ENCODE assay signal across 1 cellular context in genomic region chr17:73187203-73187769, GRCh38.
TF ChIP-seq lines count a peak whose summit lies in the region.

No MANE protein-coding gene starts in this region.

TF ChIP-seq in HepG2, 621 proteins besides CTCF, POLR2A, EP300 and RAD21 (continued from another document and continues in another):
- TF ChIP-seq ZBTB34 (CRISPR knock-in tag; IDR thresholded peaks at IDR 0.05) (peak; percentile 98), ZNF552 (CRISPR knock-in tag; IDR thresholded peaks at IDR 0.05; ENCODE audit: borderline replicate concordance) (no peak), HMGA1 (CRISPR knock-in tag; conservative IDR thresholded peaks at IDR 0.05) (no peak), ZSCAN12 (CRISPR knock-in tag; IDR thresholded peaks at IDR 0.05) (no peak), ARHGAP35 (CRISPR knock-in tag; IDR thresholded peaks at IDR 0.05; ENCODE audit: borderline replicate concordance) (peak; percentile 54; the same call in 1 of the 2 replicates), ZSCAN9 (CRISPR knock-in tag; IDR thresholded peaks at IDR 0.05; ENCODE audit: borderline replicate concordance) (peak; percentile 74; the same call in 1 of the 2 replicates), ZNF546 (CRISPR knock-in tag; conservative IDR thresholded peaks at IDR 0.05) (no peak), ZFY (CRISPR knock-in tag; IDR thresholded peaks at IDR 0.05) (peak; percentile 47; the same call in 1 of the 2 replicates), NR3C1 (CRISPR knock-in tag; IDR thresholded peaks at IDR 0.05) (no peak), TEAD3 (CRISPR knock-in tag; optimal IDR thresholded peaks at IDR 0.05; ENCODE audit: borderline replicate concordance) (peak; percentile 90), HNF4A (CRISPR knock-in tag; IDR thresholded peaks at IDR 0.05) (peak; percentile 81), SMARCE1 (IDR thresholded peaks at IDR 0.05; ENCODE audit: borderline replicate concordance) (no peak), SRSF9 (IDR thresholded peaks at IDR 0.05; ENCODE audit: borderline replicate concordance, insufficient read depth, low read depth, low read length, poor library complexity, severe bottlenecking) (no peak), ZNF234 (CRISPR knock-in tag; conservative IDR thresholded peaks at IDR 0.05) (no peak), ZNF639 (CRISPR knock-in tag; conservative IDR thresholded peaks at IDR 0.05) (no peak), ZGPAT (CRISPR knock-in tag; IDR thresholded peaks at IDR 0.05) (peak; percentile 96), ZNF790 (CRISPR knock-in tag; IDR thresholded peaks at IDR 0.05; ENCODE audit: borderline replicate concordance) (no peak), HOXA5 (CRISPR knock-in tag; IDR thresholded peaks at IDR 0.05) (peak; percentile 79; the same call in 1 of the 2 replicates), MXI1 (IDR thresholded peaks at IDR 0.05; ENCODE audit: borderline replicate concordance, low read depth, low read length) (no peak), ZFP62 (CRISPR knock-in tag; IDR thresholded peaks at IDR 0.05) (no peak), MAFG (CRISPR knock-in tag; IDR thresholded peaks at IDR 0.05) (no peak), ZNF597 (CRISPR knock-in tag; IDR thresholded peaks at IDR 0.05) (no peak), ESRRA (CRISPR knock-in tag; IDR thresholded peaks at IDR 0.05; ENCODE audit: low read depth) (peak; percentile 62; the same call in 1 of the 2 replicates), ZNF629 (CRISPR knock-in tag; conservative IDR thresholded peaks at IDR 0.05) (peak; percentile 52; the same call in 1 of the 2 replicates), ATF1 (CRISPR knock-in tag; IDR thresholded peaks at IDR 0.05) (peak; percentile 77), ZNF607 (CRISPR knock-in tag; IDR thresholded peaks at IDR 0.05; ENCODE audit: borderline replicate concordance) (no peak), HDAC2 (CRISPR knock-in tag; IDR thresholded peaks at IDR 0.05) (peak; percentile 100), TRIM24 (CRISPR knock-in tag; IDR thresholded peaks at IDR 0.05) (no peak), USF2 (IDR thresholded peaks at IDR 0.05; ENCODE audit: low read depth, low read length) (no peak), USF2 (CRISPR knock-in tag; IDR thresholded peaks at IDR 0.05; ENCODE audit: borderline replicate concordance) (no peak), ZNF337 (CRISPR knock-in tag; IDR thresholded peaks at IDR 0.05; ENCODE audit: borderline replicate concordance, low read depth) (0 out of 2 replicates have a peak, but pooled peaks have one; percentile 48), NFE2L2 (IDR thresholded peaks at IDR 0.05; ENCODE audit: low read length) (no peak), GLI4 (CRISPR knock-in tag; IDR thresholded peaks at IDR 0.05; ENCODE audit: borderline replicate concordance) (no peak), SMAD1 (CRISPR knock-in tag; IDR thresholded peaks at IDR 0.05; ENCODE audit: borderline replicate concordance, low read depth) (no peak), PHF20 (CRISPR knock-in tag; IDR thresholded peaks at IDR 0.05) (no peak), HIVEP1 (CRISPR knock-in tag; IDR thresholded peaks at IDR 0.05) (no peak), STAG1 (CRISPR knock-in tag; IDR thresholded peaks at IDR 0.05) (peak; percentile 45), ZNF674 (CRISPR knock-in tag; IDR thresholded peaks at IDR 0.05; ENCODE audit: low read depth) (no peak), HDAC1 (CRISPR knock-in tag; IDR thresholded peaks at IDR 0.05) (peak; percentile 96), ZNF205 (CRISPR knock-in tag; IDR thresholded peaks at IDR 0.05) (peak; percentile 62; the same call in 1 of the 2 replicates), TCF7 (IDR thresholded peaks at IDR 0.05; ENCODE audit: low read depth) (peak; percentile 99), ZBTB25 (CRISPR knock-in tag; IDR thresholded peaks at IDR 0.05) (0 out of 2 replicates have a peak, but pooled peaks have one; percentile 69), AGO1 (IDR thresholded peaks at IDR 0.05; ENCODE audit: low read depth, low read length, poor library complexity, severe bottlenecking) (no peak), ZNF773 (CRISPR knock-in tag; IDR thresholded peaks at IDR 0.05; ENCODE audit: borderline replicate concordance) (no peak), ZNF510 (CRISPR knock-in tag; IDR thresholded peaks at IDR 0.05; ENCODE audit: low read depth) (no peak), RBM39 (IDR thresholded peaks at IDR 0.05; ENCODE audit: low read depth, low read length, poor library complexity, severe bottlenecking) (no peak), YEATS4 (CRISPR knock-in tag; IDR thresholded peaks at IDR 0.05; ENCODE audit: borderline replicate concordance) (no peak), RELA (CRISPR knock-in tag; IDR thresholded peaks at IDR 0.05) (0 out of 2 replicates have a peak, but pooled peaks have one; percentile 32), BCL6 (CRISPR knock-in tag; IDR thresholded peaks at IDR 0.05) (peak; percentile 95), KAT8 (CRISPR knock-in tag; IDR thresholded peaks at IDR 0.05) (no peak; the same call in 1 of the 2 replicates)
- TF ChIP-seq, protein P1, sequence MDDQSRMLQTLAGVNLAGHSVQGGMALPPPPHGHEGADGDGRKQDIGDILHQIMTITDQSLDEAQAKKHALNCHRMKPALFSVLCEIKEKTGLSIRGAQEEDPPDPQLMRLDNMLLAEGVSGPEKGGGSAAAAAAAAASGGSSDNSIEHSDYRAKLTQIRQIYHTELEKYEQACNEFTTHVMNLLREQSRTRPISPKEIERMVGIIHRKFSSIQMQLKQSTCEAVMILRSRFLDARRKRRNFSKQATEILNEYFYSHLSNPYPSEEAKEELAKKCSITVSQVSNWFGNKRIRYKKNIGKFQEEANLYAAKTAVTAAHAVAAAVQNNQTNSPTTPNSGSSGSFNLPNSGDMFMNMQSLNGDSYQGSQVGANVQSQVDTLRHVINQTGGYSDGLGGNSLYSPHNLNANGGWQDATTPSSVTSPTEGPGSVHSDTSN (CRISPR knock-in tag; IDR thresholded peaks at IDR 0.05; ENCODE audit: borderline replicate concordance) = no peak
- TF ChIP-seq, protein P2, sequence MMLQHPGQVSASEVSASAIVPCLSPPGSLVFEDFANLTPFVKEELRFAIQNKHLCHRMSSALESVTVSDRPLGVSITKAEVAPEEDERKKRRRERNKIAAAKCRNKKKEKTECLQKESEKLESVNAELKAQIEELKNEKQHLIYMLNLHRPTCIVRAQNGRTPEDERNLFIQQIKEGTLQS (CRISPR knock-in tag; IDR thresholded peaks at IDR 0.05) = peak; percentile 41; the same call in 1 of the 2 replicates
- TF ChIP-seq, protein P3, sequence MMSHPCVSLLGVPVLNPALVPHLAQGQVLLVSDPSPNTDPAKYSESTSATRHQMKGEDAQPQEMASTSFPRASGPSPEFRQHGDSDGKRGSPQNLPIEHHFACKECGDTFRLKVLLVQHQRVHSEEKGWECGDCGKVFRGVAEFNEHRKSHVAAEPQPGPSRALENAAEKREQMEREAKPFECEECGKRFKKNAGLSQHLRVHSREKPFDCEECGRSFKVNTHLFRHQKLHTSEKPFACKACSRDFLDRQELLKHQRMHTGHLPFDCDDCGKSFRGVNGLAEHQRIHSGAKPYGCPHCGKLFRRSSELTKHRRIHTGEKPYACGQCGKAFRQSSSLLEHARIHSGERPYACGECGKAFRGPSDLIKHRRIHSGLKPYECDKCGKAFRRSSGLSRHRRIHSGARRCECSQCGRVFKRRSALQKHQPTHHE (CRISPR knock-in tag; IDR thresholded peaks at IDR 0.05; ENCODE audit: borderline replicate concordance) = peak; percentile 84; the same call in 1 of the 2 replicates
- TF ChIP-seq, protein P4, sequence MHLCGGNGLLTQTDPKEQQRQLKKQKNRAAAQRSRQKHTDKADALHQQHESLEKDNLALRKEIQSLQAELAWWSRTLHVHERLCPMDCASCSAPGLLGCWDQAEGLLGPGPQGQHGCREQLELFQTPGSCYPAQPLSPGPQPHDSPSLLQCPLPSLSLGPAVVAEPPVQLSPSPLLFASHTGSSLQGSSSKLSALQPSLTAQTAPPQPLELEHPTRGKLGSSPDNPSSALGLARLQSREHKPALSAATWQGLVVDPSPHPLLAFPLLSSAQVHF (CRISPR knock-in tag; IDR thresholded peaks at IDR 0.05) = 0 out of 2 replicates have a peak, but pooled peaks have one; percentile 42
- TF ChIP-seq, protein P5, sequence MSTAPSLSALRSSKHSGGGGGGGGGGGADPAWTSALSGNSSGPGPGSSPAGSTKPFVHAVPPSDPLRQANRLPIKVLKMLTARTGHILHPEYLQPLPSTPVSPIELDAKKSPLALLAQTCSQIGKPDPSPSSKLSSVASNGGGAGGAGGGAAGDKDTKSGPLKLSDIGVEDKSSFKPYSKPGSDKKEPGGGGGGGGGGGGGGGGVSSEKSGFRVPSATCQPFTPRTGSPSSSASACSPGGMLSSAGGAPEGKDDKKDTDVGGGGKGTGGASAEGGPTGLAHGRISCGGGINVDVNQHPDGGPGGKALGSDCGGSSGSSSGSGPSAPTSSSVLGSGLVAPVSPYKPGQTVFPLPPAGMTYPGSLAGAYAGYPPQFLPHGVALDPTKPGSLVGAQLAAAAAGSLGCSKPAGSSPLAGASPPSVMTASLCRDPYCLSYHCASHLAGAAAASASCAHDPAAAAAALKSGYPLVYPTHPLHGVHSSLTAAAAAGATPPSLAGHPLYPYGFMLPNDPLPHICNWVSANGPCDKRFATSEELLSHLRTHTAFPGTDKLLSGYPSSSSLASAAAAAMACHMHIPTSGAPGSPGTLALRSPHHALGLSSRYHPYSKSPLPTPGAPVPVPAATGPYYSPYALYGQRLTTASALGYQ (CRISPR knock-in tag; IDR thresholded peaks at IDR 0.05) = peak; percentile 100
